ENCODE assay signal across 15 cellular contexts in the genomic region with DNA sequence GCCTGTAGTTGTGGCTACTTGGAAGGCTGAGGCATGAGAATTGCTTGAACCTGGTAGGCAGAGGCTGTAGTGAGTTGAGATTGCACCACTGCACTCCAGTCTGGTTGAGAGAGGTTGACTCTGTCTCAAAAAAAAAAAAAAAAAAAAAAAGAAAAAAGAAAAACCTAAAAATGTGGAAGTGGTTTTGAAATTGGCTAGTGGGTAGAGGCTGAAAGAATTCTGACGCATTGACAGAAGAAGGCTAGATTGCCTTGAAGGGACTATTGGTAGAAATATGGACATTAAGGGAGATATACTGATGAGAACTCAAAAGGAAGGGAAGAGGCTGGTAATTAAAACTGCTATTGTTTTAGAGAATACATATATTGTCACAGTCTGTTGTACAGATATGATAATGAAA.
"Had no signal": no experiment of that assay in that cellular context is flagged by ENCODE, and none has a peak within 500 bp of the region (broad histone marks: within the 10 kb centered on the region; RNA-seq: fewer than 3 reads in every experiment).

No MANE protein-coding gene starts in this region.

- H3K27me3 Mint-ChIP-seq: progenitor cell of endocrine pancreas had no signal

- DNase-seq: activated CD4-positive, alpha-beta T cell treated with anti-CD3 and anti-CD28 coated beads, Interleukin-2, amount 50 U/mL, for 4 hours; activated effector memory CD4-positive, alpha-beta T cell treated with anti-CD3 and anti-CD28 coated beads, Interleukin-2, amount 50 U/mL, for 16 hours; activated T-cell treated with anti-CD3 and anti-CD28 coated beads, Interleukin-2, amount 50 U/mL, for 1 hour; amniotic stem cell; dermis blood vessel endothelial cell; effector memory CD4-positive, alpha-beta T cell; heart left ventricle; kidney; left lung; midbrain had no signal

- ATAC-seq: activated naive CD4-positive, alpha-beta T cell treated with anti-CD3 and anti-CD28 coated beads, Interleukin-2, amount 50 U/mL, for 72 hours; gastroesophageal sphincter; heart left ventricle; left lung had no signal

- H3K4me1 Mint-ChIP-seq: nephron had no signal

- H3K27ac Mint-ChIP-seq: activated naive CD4-positive, alpha-beta T cell treated with anti-CD3 and anti-CD28 coated beads, Interleukin-2, amount 50 U/mL, for 72 hours; nephron; progenitor cell of endocrine pancreas; stimulated activated naive CD8-positive, alpha-beta T cell treated with anti-CD3 and anti-CD28 coated beads, Interleukin-15, Interleukin-2, amounts not matched to agents 100 ng/mL and 50 ng/mL, for 24 hours had no signal

- H3K4me3 Mint-ChIP-seq: nephron; stimulated activated naive CD8-positive, alpha-beta T cell treated with anti-CD3 and anti-CD28 coated beads, Interleukin-15, Interleukin-2, amounts not matched to agents 100 ng/mL and 50 ng/mL, for 24 hours had no signal
